13 cellular contexts compared by ENCODE assay signal in the genomic region with DNA sequence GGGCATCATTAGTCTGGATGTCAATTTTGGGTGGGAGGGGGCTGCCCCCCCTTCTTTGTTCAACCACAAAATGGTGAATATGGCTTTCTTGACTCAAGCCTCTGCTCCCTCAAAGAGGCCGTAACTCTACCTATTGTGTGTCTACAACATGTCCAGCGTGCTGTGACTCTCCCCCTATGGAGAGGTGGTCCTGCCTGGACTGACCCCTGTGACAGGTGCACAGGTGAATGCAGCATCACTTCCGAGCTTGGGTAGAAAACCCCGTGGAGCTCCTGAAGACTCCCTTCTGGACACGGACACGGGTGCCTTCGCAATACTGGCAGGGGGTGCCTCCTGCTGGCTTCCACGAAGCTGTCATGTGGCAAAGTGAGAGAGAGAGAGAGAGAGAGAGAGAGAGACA.
DNase-seq lines count a peak whose midpoint lies in the region; ATAC-seq and TF ChIP-seq lines count a peak whose summit lies in the region.
"Had no signal": no experiment of that assay in that cellular context is flagged by ENCODE, and none has a peak within 500 bp of the region (broad histone marks: within the 10 kb centered on the region; RNA-seq: fewer than 3 reads in every experiment).

No MANE protein-coding gene starts in this region.

- H2AFZ ChIP-seq in MM.1S (ENCODE audit: low read length) (no peak overlapping the region), trophoblast cell (ENCODE audit: insufficient read depth, low read length, poor library complexity) (no peak overlapping the region), neuronal stem cell (ENCODE audit: low read length) (no peak overlapping the region)
- H2AFZ ChIP-seq: GM23338 had no signal

- H4K12ac ChIP-seq in trophoblast cell (ENCODE audit: low read depth, low read length) = no peak overlapping the region

- H4K91ac ChIP-seq in trophoblast cell (ENCODE audit: low read depth, low read length) (no peak overlapping the region), neuronal stem cell (ENCODE audit: low read depth, low read length, poor library complexity) (no peak overlapping the region)

- H2BK12ac ChIP-seq in trophoblast cell (ENCODE audit: low read length) (no peak overlapping the region), neuronal stem cell (ENCODE audit: low read length) (no peak overlapping the region)

- no peak overlapping the region for H2BK120ac ChIP-seq in trophoblast cell (ENCODE audit: insufficient read depth, low read length, poor library complexity)
- no peak overlapping the region for H2BK120ac ChIP-seq in neuronal stem cell (ENCODE audit: low read depth, low read length)

- H3K23ac ChIP-seq in trophoblast cell (ENCODE audit: low read length) = peak overlapping the region; percentile 69
- no peak overlapping the region for H3K23ac ChIP-seq in neuronal stem cell (ENCODE audit: low read depth, low read length, poor library complexity)

- H3K9me2 ChIP-seq in MM.1S (replicated peaks; ENCODE audit: insufficient read depth, low read length) = no peaks in the 10 kb centered on the region

- no peak overlapping the region for H3K14ac ChIP-seq in trophoblast cell (ENCODE audit: low read length)
- H3K14ac ChIP-seq in neuronal stem cell (ENCODE audit: low read length) = no peak overlapping the region

- H3K4me1 ChIP-seq in MM.1S (ENCODE audit: low read length) = no peaks in the 10 kb centered on the region
- H3K4me1 ChIP-seq in trophoblast cell (ENCODE audit: control insufficient read depth in 1 of 2, insufficient read depth in 2 of 2, low read length in 2 of 2) = no peaks in the 10 kb centered on the region
- peaks cover 0 to 4% of the 10 kb centered on the region in 2 donors for H3K4me1 ChIP-seq in neuronal stem cell (ENCODE audit: control insufficient read depth in 2 of 2, insufficient read depth in 1 of 2, low read depth in 1 of 2, low read length in 2 of 2)
- H3K4me1 ChIP-seq: Caco-2, HAP-1 had no signal

- TF ChIP-seq CTCF in MM.1S (IDR thresholded peaks at IDR 0.05; ENCODE audit: low read length) = peak; percentile 11; the same call in 1 of the 2 replicates
- TF ChIP-seq CTCF in WERI-Rb-1 (IDR thresholded peaks at IDR 0.05; ENCODE audit: low read depth, low read length) = peak; percentile 51

- H3K79me2 ChIP-seq in MM.1S (ENCODE audit: low read length) (no peaks in the 10 kb centered on the region), trophoblast cell (ENCODE audit: control insufficient read depth, insufficient read depth, low read length, poor library complexity) (no peaks in the 10 kb centered on the region)

- no peaks in the 10 kb centered on the region for H4K20me1 ChIP-seq in MM.1S (ENCODE audit: insufficient read depth, low read length)

- no peaks in the 10 kb centered on the region for H3K36me3 ChIP-seq in MM.1S (replicated peaks; ENCODE audit: insufficient read depth, low read length)
- no peaks in the 10 kb centered on the region for H3K36me3 ChIP-seq in WERI-Rb-1
- H3K36me3 ChIP-seq in trophoblast cell (ENCODE audit: control insufficient read depth in 1 of 2, insufficient read depth in 2 of 2, low read length in 2 of 2) = no peaks in the 10 kb centered on the region
- H3K36me3 ChIP-seq in neuronal stem cell (replicated peaks in 1 of 2; ENCODE audit: control insufficient read depth in 2 of 2, insufficient read depth in 2 of 2, low read length in 2 of 2) = no peaks in the 10 kb centered on the region
- H3K36me3 ChIP-seq: HAP-1 had no signal

- H3K79me1 ChIP-seq in trophoblast cell (ENCODE audit: low read length) = no peaks in the 10 kb centered on the region
- H3K79me1 ChIP-seq in neuronal stem cell (ENCODE audit: low read depth, low read length) = no peaks in the 10 kb centered on the region

- no peak overlapping the region for H3K27ac ChIP-seq in MM.1S (ENCODE audit: low read length)
- H3K27ac ChIP-seq in WERI-Rb-1 = no peak overlapping the region
- H3K27ac ChIP-seq in trophoblast cell (ENCODE audit: low read depth, low read length) = no peak overlapping the region
- H3K27ac ChIP-seq in neuronal stem cell (replicated peaks; ENCODE audit: low read length) = no peak overlapping the region

- ATAC-seq in left lobe of liver = no peak
- ATAC-seq: CD8-positive, alpha-beta T cell; GM12878; GM23338; K562 had no signal

- H3F3A ChIP-seq in MM.1S (ENCODE audit: insufficient read depth, low read length) = no peaks in the 10 kb centered on the region

- no peaks in the 10 kb centered on the region for H3K27me3 ChIP-seq in MM.1S (replicated peaks; ENCODE audit: insufficient read depth, low read length)
- H3K27me3 ChIP-seq in WERI-Rb-1 (ENCODE audit: insufficient read depth, low read depth, severe bottlenecking) = no peaks in the 10 kb centered on the region
- H3K27me3 ChIP-seq in trophoblast cell (ENCODE audit: insufficient read depth, low read length) = no peaks in the 10 kb centered on the region
- H3K27me3 ChIP-seq in neuronal stem cell (ENCODE audit: control insufficient read depth in 3 of 3, insufficient read depth in 3 of 3, low read depth in 1 of 3, low read length in 3 of 3) = peaks cover 0 to 10% (median 2%) of the 10 kb centered on the region in 3 experiments

- DNase-seq in COLO668 (lab: John Stamatoyannopoulos, UW; ENCODE audit: unreplicated experiment) (peak; percentile 36), MM.1S (no peak), WERI-Rb-1 (peak; percentile 46), trophoblast cell (no peak), DMS79 (lab: John Stamatoyannopoulos, UW) (no peak), left lobe of liver (ENCODE audit: low spot score) (no peak), neuronal stem cell (ENCODE audit: low spot score) (no peak)
- DNase-seq: Caco-2; CD8-positive, alpha-beta T cell had no signal

- H4K8ac ChIP-seq in trophoblast cell (ENCODE audit: low read depth, low read length) (no peak overlapping the region), neuronal stem cell (ENCODE audit: low read depth, low read length) (no peak overlapping the region)

- no peaks in the 10 kb centered on the region for H3K9me3 ChIP-seq in MM.1S (replicated peaks; ENCODE audit: insufficient read depth, low read length)
- no peaks in the 10 kb centered on the region for H3K9me3 ChIP-seq in WERI-Rb-1 (ENCODE audit: severe bottlenecking)
- H3K9me3 ChIP-seq in trophoblast cell (ENCODE audit: insufficient read depth, low read depth, low read length) = no peaks in the 10 kb centered on the region
- no peaks in the 10 kb centered on the region for H3K9me3 ChIP-seq in neuronal stem cell (replicated peaks in 1 of 2; ENCODE audit: control insufficient read depth in 2 of 2, insufficient read depth in 1 of 2, low read depth in 1 of 2, low read length in 2 of 2)
- H3K9me3 ChIP-seq: Caco-2, HAP-1 had no signal

- H3K4me2 ChIP-seq in MM.1S (ENCODE audit: low read depth, low read length) (no peak overlapping the region), trophoblast cell (ENCODE audit: low read length) (no peak overlapping the region), neuronal stem cell (ENCODE audit: insufficient read depth, low read length, poor library complexity, severe bottlenecking) (no peak overlapping the region)
- H3K4me2 ChIP-seq: GM23338 had no signal

- no CpG with 5 or more reads among the region's 8 CpGs for WGBS in trophoblast cell (ENCODE audit: extremely low coverage, insufficient coverage, insufficient read length)
- no CpG with 5 or more reads among the region's 8 CpGs for WGBS in neuronal stem cell (ENCODE audit: extremely low coverage in 2 of 2, insufficient read length in 2 of 2, insufficient replicate concordance in 1 of 2), 2 donors

- H3K4me3 ChIP-seq in MM.1S (ENCODE audit: low read length) (no peak overlapping the region), WERI-Rb-1 (ENCODE audit: low read depth, low read length) (no peak overlapping the region), trophoblast cell (ENCODE audit: low read depth, low read length) (no peak overlapping the region), neuronal stem cell (ENCODE audit: low read length in 2 of 2) (no peak overlapping the region)
- H3K4me3 ChIP-seq: GM12878, GM23338, HAP-1, K562 had no signal

- H2BK5ac ChIP-seq in trophoblast cell (ENCODE audit: low read depth, low read length, poor library complexity) (no peak overlapping the region), neuronal stem cell (ENCODE audit: low read length) (no peak overlapping the region)

- no peak overlapping the region for H2BK15ac ChIP-seq in neuronal stem cell (ENCODE audit: low read length)

- H2AK5ac ChIP-seq in trophoblast cell (ENCODE audit: low read length) (no peak overlapping the region), neuronal stem cell (ENCODE audit: low read depth, low read length) (no peak overlapping the region)

- no peak overlapping the region for H3K9ac ChIP-seq in MM.1S (ENCODE audit: low read length)
- H3K9ac ChIP-seq in trophoblast cell (ENCODE audit: low read length) = no peak overlapping the region
- no peak overlapping the region for H3K9ac ChIP-seq in neuronal stem cell (ENCODE audit: low read depth, low read length, poor library complexity)

- H3K4ac ChIP-seq in trophoblast cell (ENCODE audit: low read depth, low read length) = no peak overlapping the region
- no peak overlapping the region for H3K4ac ChIP-seq in neuronal stem cell (ENCODE audit: low read length)

- H3K18ac ChIP-seq in trophoblast cell (ENCODE audit: low read length) = no peak overlapping the region
- no peak overlapping the region for H3K18ac ChIP-seq in neuronal stem cell (ENCODE audit: low read length)

Comparison
In these comparisons a context has a peak if more than half of its experiments do, and no peak if none do; other contexts are left out.
1. DNase-seq: peak in COLO668 (single experiment) and WERI-Rb-1 (single experiment); none in MM.1S (single experiment), trophoblast cell (0 of 2), DMS79 (single experiment), left lobe of liver (single experiment) and neuronal stem cell (single experiment).